ENCODE assay signal across 14 cellular contexts in the genomic region with DNA sequence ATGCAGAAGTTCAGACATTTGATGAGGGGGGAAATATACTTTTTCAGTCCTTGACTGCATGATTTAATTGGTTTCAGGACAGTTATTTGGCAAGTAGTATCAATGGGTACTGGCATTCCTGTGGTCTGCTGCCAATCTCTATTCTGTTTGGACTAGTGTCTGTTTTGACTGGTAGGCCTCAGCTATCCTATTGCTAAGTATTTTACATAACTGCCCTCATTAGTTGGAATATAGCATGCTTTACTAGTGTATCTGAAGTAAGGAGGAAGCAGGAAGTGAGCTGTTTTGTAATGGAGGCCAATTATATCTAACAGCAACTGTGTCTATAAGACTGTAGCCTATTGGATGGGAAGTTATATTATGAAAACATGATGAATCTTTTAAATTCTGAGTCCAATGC.
DNase-seq lines count a peak whose midpoint lies in the region; ATAC-seq and TF ChIP-seq lines count a peak whose summit lies in the region.
"Had no signal": no experiment of that assay in that cellular context is flagged by ENCODE, and none has a peak within 500 bp of the region (broad histone marks: within the 10 kb centered on the region; RNA-seq: fewer than 3 reads in every experiment).

No MANE protein-coding gene starts in this region.

- H3K4me2 ChIP-seq in osteoblast (ENCODE audit: insufficient read depth, low read length) = no peak overlapping the region

- no peak overlapping the region for H3K27ac ChIP-seq in osteoblast (ENCODE audit: low read depth, low read length)
- H3K27ac ChIP-seq: esophagus squamous epithelium, left lung had no signal

- intact Hi-C loops in sciatic nerve (cut with DNase I) = no loop called here

- no peak overlapping the region for H3K4me3 ChIP-seq in osteoblast (ENCODE audit: insufficient read depth, low read length)
- H3K4me3 ChIP-seq: esophagus squamous epithelium, left lung had no signal

- ATAC-seq in HG03565 (IDR thresholded peaks at IDR 0.05; ENCODE audit: unreplicated experiment) (no peak), sciatic nerve (no peak), HG03280 (IDR thresholded peaks at IDR 0.05; ENCODE audit: unreplicated experiment) (no peak)
- ATAC-seq: left lung; stimulated activated memory B cell treated with anti-CD40 and anti-IgM and Interleukin-4, amounts not matched to agents 10 μg/mL and 1 μg/mL and 100 μg/mL, for 72 hours had no signal

- no peaks in the 10 kb centered on the region for H3K27me3 ChIP-seq in osteoblast (ENCODE audit: insufficient read depth, low read length)
- H3K27me3 ChIP-seq: esophagus squamous epithelium, left lung had no signal

- H3K4me1 ChIP-seq in osteoblast (ENCODE audit: insufficient read depth, low read length) = no peaks in the 10 kb centered on the region
- H3K4me1 ChIP-seq: esophagus squamous epithelium, left lung had no signal

- H3K36me3 ChIP-seq in osteoblast (ENCODE audit: insufficient read depth, low read length) = no peaks in the 10 kb centered on the region
- H3K36me3 ChIP-seq: esophagus squamous epithelium, left lung had no signal

- peak overlapping the region; percentile 51 for H2AFZ ChIP-seq in osteoblast (ENCODE audit: low read length)

- peak; percentile 3 for DNase-seq in DMS53 (lab: John Stamatoyannopoulos, UW)
- DNase-seq in DMS53 treated with DMSO at 0.1 percent for 48 hours (lab: John Stamatoyannopoulos, UW; ENCODE audit: unreplicated experiment) = no peak
- peak; percentile 4 for DNase-seq in NCI-H226
- peak; percentile 30 for DNase-seq in dedifferentiated amniotic fluid mesenchymal stem cell (ENCODE audit: extremely low spot score)
- no peak for DNase-seq in osteoblast (ENCODE audit: insufficient read length, low spot score, missing footprints)
- no peak for DNase-seq in sciatic nerve (ENCODE audit: low spot score)
- DNase-seq: 8988T; activated CD4-positive, alpha-beta memory T cell treated with anti-CD3 and anti-CD28 coated beads for 36 hours; activated T-cell treated with anti-CD3 and anti-CD28 coated beads, Interleukin-2, amount 50 U/mL, for 48 hours; esophagus squamous epithelium; left lung had no signal

- no peaks in the 10 kb centered on the region for H4K20me1 ChIP-seq in osteoblast (ENCODE audit: insufficient read depth, low read length)

- H3K79me2 ChIP-seq in osteoblast (ENCODE audit: insufficient read depth, low read length) = no peaks in the 10 kb centered on the region

- H3K9me3 ChIP-seq in osteoblast (ENCODE audit: low read depth, low read length) = no peaks in the 10 kb centered on the region
- H3K9me3 ChIP-seq: esophagus squamous epithelium, left lung had no signal

- no peak for TF ChIP-seq CTCF in osteoblast (IDR thresholded peaks at IDR 0.05; ENCODE audit: extremely low read depth, low read depth, low read length)

Comparison
In these comparisons a context has a peak if more than half of its experiments do, and no peak if none do; other contexts are left out.
1. DNase-seq: peak in DMS53 (single experiment), NCI-H226 (single experiment) and dedifferentiated amniotic fluid mesenchymal stem cell (single experiment); none in DMS53 treated with DMSO at 0.1 percent for 48 hours (single experiment), osteoblast (single experiment) and sciatic nerve (single experiment).